In genomic region chr3:43031490-43032216, GRCh38 we compare ENCODE assay signal across 1 cellular context.
TF ChIP-seq lines count a peak whose summit lies in the region.

No MANE protein-coding gene starts in this region.

TF ChIP-seq in GM12878, 131 proteins besides CTCF, POLR2A, EP300 and RAD21 (continued from another document):
- TF ChIP-seq MAX (IDR thresholded peaks at IDR 0.05; ENCODE audit: low read depth, low read length), result no peak
